ENCODE assay signal across 17 cellular contexts in the genomic region with DNA sequence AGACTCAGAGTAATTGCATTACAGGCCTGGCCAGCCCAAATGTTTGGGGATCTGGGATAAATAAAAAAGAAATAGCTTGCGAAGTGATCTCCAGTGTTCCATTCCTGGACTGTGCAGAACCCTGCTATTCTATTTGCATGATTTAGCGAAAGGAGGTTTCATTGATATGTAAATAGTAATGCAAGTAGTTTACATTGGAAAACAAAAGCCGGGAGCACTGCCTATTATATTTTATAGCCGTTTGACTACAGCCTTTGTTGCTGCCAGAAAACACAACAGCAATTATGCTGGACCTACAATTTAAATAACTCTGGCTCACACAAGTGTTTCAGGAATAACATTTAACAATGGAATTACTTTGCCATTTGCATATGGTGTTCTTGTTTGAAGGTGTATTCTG.
DNase-seq lines count a peak whose midpoint lies in the region; ATAC-seq lines count a peak whose summit lies in the region.
"Had no signal": no experiment of that assay in that cellular context is flagged by ENCODE, and none has a peak within 500 bp of the region (broad histone marks: within the 10 kb centered on the region; RNA-seq: fewer than 3 reads in every experiment).

No MANE protein-coding gene starts in this region.

- intact Hi-C loops in activated CD4-positive, alpha-beta T cell treated with anti-CD3 and anti-CD28 coated beads, Interleukin-2, amount 10 ng/mL, durations not matched to agents 24 days and 14 days (cut with micrococcal nuclease), result no loop called here

- H3K4me1 Mint-ChIP-seq in activated naive CD8-positive, alpha-beta T cell (ENCODE audit: low read depth), result peaks cover 12% of the 10 kb centered on the region
- H3K4me1 Mint-ChIP-seq in natural killer cell treated with Interleukin-12 subunit alpha and Interleukin-12 subunit beta and Interleukin-15 and Interleukin-18, amount 100 ng/mL, for 72 hours (ENCODE audit: low read depth in 2 of 2), result peaks cover 15 to 23% of the 10 kb centered on the region in 2 donors
- H3K4me1 Mint-ChIP-seq in activated CD4-positive, alpha-beta T cell treated with anti-CD3 and anti-CD28 coated beads, Interleukin-2, amount 10 ng/mL, durations not matched to agents 24 days and 14 days, result peaks cover 4% of the 10 kb centered on the region

- H3K36me3 Mint-ChIP-seq in activated naive CD8-positive, alpha-beta T cell, result peaks cover 25% of the 10 kb centered on the region
- peaks cover 8% of the 10 kb centered on the region for H3K36me3 Mint-ChIP-seq in natural killer cell treated with Interleukin-12 subunit alpha and Interleukin-12 subunit beta and Interleukin-15 and Interleukin-18, amount 100 ng/mL, for 72 hours
- peaks cover 10% of the 10 kb centered on the region for H3K36me3 Mint-ChIP-seq in activated CD4-positive, alpha-beta T cell treated with anti-CD3 and anti-CD28 coated beads, Interleukin-2, amount 10 ng/mL, durations not matched to agents 24 days and 14 days (ENCODE audit: low read depth)

- peak overlapping the region; percentile 78 for H3K27ac Mint-ChIP-seq in activated naive CD8-positive, alpha-beta T cell
- peak overlapping the region; percentile 85 for H3K27ac Mint-ChIP-seq in natural killer cell treated with Interleukin-12 subunit alpha and Interleukin-12 subunit beta and Interleukin-15 and Interleukin-18, amount 100 ng/mL, for 72 hours
- H3K27ac Mint-ChIP-seq in activated CD4-positive, alpha-beta T cell treated with anti-CD3 and anti-CD28 coated beads, Interleukin-2, amount 10 ng/mL, durations not matched to agents 24 days and 14 days, result no peak overlapping the region
- H3K27ac Mint-ChIP-seq: activated T-helper 17 cell treated with anti-CD3 and anti-CD28 coated beads, Interleukin-2, amount 50 U/mL, for 72 hours; nephron progenitor cell had no signal

- no peak overlapping the region for H3K4me3 Mint-ChIP-seq in activated naive CD8-positive, alpha-beta T cell
- no peak overlapping the region for H3K4me3 Mint-ChIP-seq in natural killer cell treated with Interleukin-12 subunit alpha and Interleukin-12 subunit beta and Interleukin-15 and Interleukin-18, amount 100 ng/mL, for 72 hours
- no peak overlapping the region for H3K4me3 Mint-ChIP-seq in activated CD4-positive, alpha-beta T cell treated with anti-CD3 and anti-CD28 coated beads, Interleukin-2, amount 10 ng/mL, durations not matched to agents 24 days and 14 days
- H3K4me3 Mint-ChIP-seq: activated T-helper 17 cell treated with anti-CD3 and anti-CD28 coated beads, Interleukin-2, amount 50 U/mL, for 72 hours; nephron progenitor cell had no signal

- peaks cover 17% of the 10 kb centered on the region for H3K9me3 Mint-ChIP-seq in activated naive CD8-positive, alpha-beta T cell (ENCODE audit: low read depth)
- H3K9me3 Mint-ChIP-seq in natural killer cell treated with Interleukin-12 subunit alpha and Interleukin-12 subunit beta and Interleukin-15 and Interleukin-18, amount 100 ng/mL, for 72 hours, result no peaks in the 10 kb centered on the region
- H3K9me3 Mint-ChIP-seq in activated CD4-positive, alpha-beta T cell treated with anti-CD3 and anti-CD28 coated beads, Interleukin-2, amount 10 ng/mL, durations not matched to agents 24 days and 14 days, result peaks cover 20% of the 10 kb centered on the region

- no peaks in the 10 kb centered on the region for H3K27me3 Mint-ChIP-seq in activated naive CD8-positive, alpha-beta T cell
- H3K27me3 Mint-ChIP-seq in natural killer cell treated with Interleukin-12 subunit alpha and Interleukin-12 subunit beta and Interleukin-15 and Interleukin-18, amount 100 ng/mL, for 72 hours, result no peaks in the 10 kb centered on the region
- H3K27me3 Mint-ChIP-seq in activated CD4-positive, alpha-beta T cell treated with anti-CD3 and anti-CD28 coated beads, Interleukin-2, amount 10 ng/mL, durations not matched to agents 24 days and 14 days, result no peaks in the 10 kb centered on the region
- H3K27me3 Mint-ChIP-seq: activated T-helper 17 cell treated with anti-CD3 and anti-CD28 coated beads, Interleukin-2, amount 50 U/mL, for 72 hours had no signal

- ATAC-seq in natural killer cell treated with Interleukin-12 subunit alpha and Interleukin-12 subunit beta and Interleukin-15 and Interleukin-18, amount 100 ng/mL, for 72 hours, result no peak
- ATAC-seq in HG03457 (IDR thresholded peaks at IDR 0.05; ENCODE audit: unreplicated experiment), result no peak
- ATAC-seq in GM18517 (IDR thresholded peaks at IDR 0.05; ENCODE audit: unreplicated experiment), result no peak
- ATAC-seq: activated T-helper 17 cell treated with anti-CD3 and anti-CD28 coated beads, Interleukin-2, amount 50 U/mL, for 72 hours; K562 had no signal

- DNase-seq in NCI-H2081 (lab: John Stamatoyannopoulos, UW) (peak; percentile 9 to 53), NCI-H2081 treated with DMSO at 0.1 percent for 48 hours (lab: John Stamatoyannopoulos, UW) (no peak), NCI-H1105 treated with DMSO at 0.1 percent for 48 hours (lab: John Stamatoyannopoulos, UW) (peak; percentile 69)
- DNase-seq in natural killer cell treated with Interleukin-12 subunit alpha and Interleukin-12 subunit beta and Interleukin-15 and Interleukin-18, amount 100 ng/mL, for 72 hours (ENCODE audit: low spot score), result no peak
- no peak for DNase-seq in activated CD4-positive, alpha-beta T cell treated with anti-CD3 and anti-CD28 coated beads, Interleukin-2, amount 10 ng/mL, durations not matched to agents 24 days and 14 days
- DNase-seq: 8988T; activated CD4-positive, alpha-beta T cell treated with anti-CD3 and anti-CD28 coated beads, Interleukin-2, amount 50 U/mL, for 48 hours; mammary epithelial cell; NCI-H1417 treated with DMSO at 0.1 percent for 48 hours; NCI-H510A treated with DMSO at 0.1 percent for 48 hours; nephron progenitor cell; transverse colon had no signal

Comparison
In these comparisons a context has a peak if more than half of its experiments do, and no peak if none do; other contexts are left out.
1. DNase-seq: peak in NCI-H2081 (2 of 2) and NCI-H1105 treated with DMSO at 0.1 percent for 48 hours (single experiment); none in NCI-H2081 treated with DMSO at 0.1 percent for 48 hours (single experiment), natural killer cell treated with Interleukin-12 subunit alpha and Interleukin-12 subunit beta and Interleukin-15 and Interleukin-18, amount 100 ng/mL, for 72 hours (single experiment) and activated CD4-positive, alpha-beta T cell treated with anti-CD3 and anti-CD28 coated beads, Interleukin-2, amount 10 ng/mL, durations not matched to agents 24 days and 14 days (single experiment).